8 cellular contexts compared by ENCODE assay signal in genomic region chr2:15591692-15592463, GRCh38. TPM values are rescaled to one million over a fixed set of nuclear protein-coding genes. Genes with fewer than 3 reads are reported as not detected.
DNase-seq lines count a peak whose midpoint lies in the region; ATAC-seq and TF ChIP-seq lines count a peak whose summit lies in the region.

DDX1 (plus strand) TSS chr2:15591868; CDS start chr2:15591934, 66 bp downstream.

- TF ChIP-seq CTCF in AG09319 (IDR thresholded peaks at IDR 0.05; ENCODE audit: low read depth, low read length) (no peak), chondrocyte (IDR thresholded peaks at IDR 0.05) (peak; percentile 37)

- no peaks in the 10 kb centered on the region for H3K9me3 Mint-ChIP-seq in chondrocyte (ENCODE audit: low read depth)

- DNase-seq in AG09319 (ENCODE audit: extremely low read depth, low read depth) (peak; percentile 57), NCI-H345 treated with DMSO at 0.1 percent for 48 hours (lab: John Stamatoyannopoulos, UW; ENCODE audit: unreplicated experiment) (peak; percentile 76), chondrocyte (ENCODE audit: low spot score) (peak; percentile 97), kidney glomerular epithelial cell (lab: John Stamatoyannopoulos, UW) (peak; percentile 82)
- DNase-seq in activated CD4-positive, alpha-beta T cell treated with anti-CD3 and anti-CD28 coated beads for 24 hours (ENCODE audit: low read depth in 2 of 2): peak; percentile 77 to 82
- DNase-seq in stimulated activated CD4-positive, alpha-beta T cell treated with anti-CD3 and anti-CD28 coated beads, Interleukin-15, amount 100 ng/mL, for 48 hours (ENCODE audit: low read depth in 2 of 2): peak; percentile 77 to 81

- no peaks in the 10 kb centered on the region for H3K27me3 Mint-ChIP-seq in chondrocyte (ENCODE audit: low read depth)

- H3K27ac Mint-ChIP-seq in chondrocyte (ENCODE audit: unreplicated experiment): peak within 1 kb of the TSS; percentile 99

- ATAC-seq in GM19023 (IDR thresholded peaks at IDR 0.05; ENCODE audit: unreplicated experiment) (peak; percentile 96), HG03196 (IDR thresholded peaks at IDR 0.05; ENCODE audit: unreplicated experiment) (peak; percentile 95)

- peaks cover 12% of the 10 kb centered on the region for H3K36me3 Mint-ChIP-seq in chondrocyte (ENCODE audit: low read depth)

- H3K4me3 Mint-ChIP-seq in chondrocyte (ENCODE audit: unreplicated experiment): peak within 1 kb of the TSS; percentile 92

- peaks cover 29% of the 10 kb centered on the region for H3K4me1 Mint-ChIP-seq in chondrocyte (ENCODE audit: low read depth)

RNA-seq across cellular contexts. Expression of gene DDX1, which starts in this region (rescaled TPM):
- 82.2 to 103 TPM (median 89.9 TPM) in 3 replicates for total RNA-seq in chondrocyte

Comparison
In these comparisons a context has a peak if more than half of its experiments do, and no peak if none do; other contexts are left out.
1. Peak in every context shown above with its lines: DNase-seq and ATAC-seq.